In genomic region chr17:8173871-8174322, GRCh38 we compare ENCODE assay signal across 1 cellular context.
TF ChIP-seq lines count a peak whose summit lies in the region.

No MANE protein-coding gene starts in this region.

TF ChIP-seq in GM23338, 12 proteins besides CTCF, POLR2A, EP300 and RAD21 (continued from another document):
- TF ChIP-seq, protein P1, sequence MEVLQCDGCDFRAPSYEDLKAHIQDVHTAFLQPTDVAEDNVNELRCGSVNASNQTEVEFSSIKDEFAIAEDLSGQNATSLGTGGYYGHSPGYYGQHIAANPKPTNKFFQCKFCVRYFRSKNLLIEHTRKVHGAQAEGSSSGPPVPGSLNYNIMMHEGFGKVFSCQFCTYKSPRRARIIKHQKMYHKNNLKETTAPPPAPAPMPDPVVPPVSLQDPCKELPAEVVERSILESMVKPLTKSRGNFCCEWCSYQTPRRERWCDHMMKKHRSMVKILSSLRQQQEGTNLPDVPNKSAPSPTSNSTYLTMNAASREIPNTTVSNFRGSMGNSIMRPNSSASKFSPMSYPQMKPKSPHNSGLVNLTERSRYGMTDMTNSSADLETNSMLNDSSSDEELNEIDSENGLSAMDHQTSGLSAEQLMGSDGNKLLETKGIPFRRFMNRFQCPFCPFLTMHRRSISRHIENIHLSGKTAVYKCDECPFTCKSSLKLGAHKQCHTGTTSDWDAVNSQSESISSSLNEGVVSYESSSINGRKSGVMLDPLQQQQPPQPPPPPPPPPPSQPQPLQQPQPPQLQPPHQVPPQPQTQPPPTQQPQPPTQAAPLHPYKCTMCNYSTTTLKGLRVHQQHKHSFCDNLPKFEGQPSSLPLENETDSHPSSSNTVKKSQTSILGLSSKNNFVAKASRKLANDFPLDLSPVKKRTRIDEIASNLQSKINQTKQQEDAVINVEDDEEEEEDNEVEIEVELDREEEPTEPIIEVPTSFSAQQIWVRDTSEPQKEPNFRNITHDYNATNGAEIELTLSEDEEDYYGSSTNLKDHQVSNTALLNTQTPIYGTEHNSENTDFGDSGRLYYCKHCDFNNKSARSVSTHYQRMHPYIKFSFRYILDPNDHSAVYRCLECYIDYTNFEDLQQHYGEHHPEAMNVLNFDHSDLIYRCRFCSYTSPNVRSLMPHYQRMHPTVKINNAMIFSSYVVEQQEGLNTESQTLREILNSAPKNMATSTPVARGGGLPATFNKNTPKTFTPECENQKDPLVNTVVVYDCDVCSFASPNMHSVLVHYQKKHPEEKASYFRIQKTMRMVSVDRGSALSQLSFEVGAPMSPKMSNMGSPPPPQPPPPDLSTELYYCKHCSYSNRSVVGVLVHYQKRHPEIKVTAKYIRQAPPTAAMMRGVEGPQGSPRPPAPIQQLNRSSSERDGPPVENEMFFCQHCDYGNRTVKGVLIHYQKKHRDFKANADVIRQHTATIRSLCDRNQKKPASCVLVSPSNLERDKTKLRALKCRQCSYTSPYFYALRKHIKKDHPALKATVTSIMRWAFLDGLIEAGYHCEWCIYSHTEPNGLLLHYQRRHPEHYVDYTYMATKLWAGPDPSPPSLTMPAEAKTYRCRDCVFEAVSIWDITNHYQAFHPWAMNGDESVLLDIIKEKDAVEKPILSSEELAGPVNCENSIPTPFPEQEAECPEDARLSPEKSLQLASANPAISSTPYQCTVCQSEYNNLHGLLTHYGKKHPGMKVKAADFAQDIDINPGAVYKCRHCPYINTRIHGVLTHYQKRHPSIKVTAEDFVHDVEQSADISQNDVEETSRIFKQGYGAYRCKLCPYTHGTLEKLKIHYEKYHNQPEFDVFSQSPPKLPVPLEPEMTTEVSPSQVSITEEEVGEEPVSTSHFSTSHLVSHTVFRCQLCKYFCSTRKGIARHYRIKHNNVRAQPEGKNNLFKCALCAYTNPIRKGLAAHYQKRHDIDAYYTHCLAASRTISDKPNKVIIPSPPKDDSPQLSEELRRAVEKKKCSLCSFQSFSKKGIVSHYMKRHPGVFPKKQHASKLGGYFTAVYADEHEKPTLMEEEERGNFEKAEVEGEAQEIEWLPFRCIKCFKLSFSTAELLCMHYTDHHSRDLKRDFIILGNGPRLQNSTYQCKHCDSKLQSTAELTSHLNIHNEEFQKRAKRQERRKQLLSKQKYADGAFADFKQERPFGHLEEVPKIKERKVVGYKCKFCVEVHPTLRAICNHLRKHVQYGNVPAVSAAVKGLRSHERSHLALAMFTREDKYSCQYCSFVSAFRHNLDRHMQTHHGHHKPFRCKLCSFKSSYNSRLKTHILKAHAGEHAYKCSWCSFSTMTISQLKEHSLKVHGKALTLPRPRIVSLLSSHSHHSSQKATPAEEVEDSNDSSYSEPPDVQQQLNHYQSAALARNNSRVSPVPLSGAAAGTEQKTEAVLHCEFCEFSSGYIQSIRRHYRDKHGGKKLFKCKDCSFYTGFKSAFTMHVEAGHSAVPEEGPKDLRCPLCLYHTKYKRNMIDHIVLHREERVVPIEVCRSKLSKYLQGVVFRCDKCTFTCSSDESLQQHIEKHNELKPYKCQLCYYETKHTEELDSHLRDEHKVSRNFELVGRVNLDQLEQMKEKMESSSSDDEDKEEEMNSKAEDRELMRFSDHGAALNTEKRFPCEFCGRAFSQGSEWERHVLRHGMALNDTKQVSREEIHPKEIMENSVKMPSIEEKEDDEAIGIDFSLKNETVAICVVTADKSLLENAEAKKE (CRISPR knock-in tag; IDR thresholded peaks at IDR 0.05): no peak
- no peak for TF ChIP-seq ZNF331 (CRISPR knock-in tag; IDR thresholded peaks at IDR 0.05; ENCODE audit: low read depth)
- no peak for TF ChIP-seq ZNF114 (CRISPR knock-in tag; IDR thresholded peaks at IDR 0.05)
